In the genomic region with DNA sequence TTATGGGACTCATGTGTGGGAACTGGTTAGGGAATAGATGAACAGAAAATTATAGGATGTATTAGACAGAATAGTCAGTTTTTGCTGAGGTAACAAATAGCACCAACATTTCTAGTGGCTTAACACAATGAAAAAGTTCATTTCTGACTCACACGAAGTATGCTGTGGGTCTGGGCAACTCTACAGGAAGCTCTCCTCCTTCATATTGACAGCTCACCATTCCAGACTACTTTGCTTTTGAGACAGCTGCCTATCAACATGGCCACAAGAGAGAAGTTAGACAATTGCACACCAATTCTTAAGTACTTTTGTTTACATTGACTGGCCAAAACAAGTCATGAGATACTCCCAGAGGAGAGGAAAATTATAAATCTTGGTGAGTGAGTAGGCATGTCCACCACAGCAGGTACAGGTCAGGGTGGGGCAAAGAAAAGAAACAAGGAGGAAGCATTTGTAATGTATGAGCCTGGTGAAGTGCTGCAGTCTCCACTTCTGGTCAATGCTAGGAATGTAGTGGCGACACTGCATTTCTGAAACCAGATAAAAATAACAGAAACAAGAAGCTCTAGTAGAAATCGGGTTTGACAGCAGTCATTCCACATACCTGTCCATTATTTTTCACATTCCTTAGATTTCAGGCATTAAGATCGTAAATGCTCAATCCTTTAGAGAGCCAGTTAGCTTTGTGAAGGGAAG, we compare ENCODE assay signal across 17 cellular contexts.
DNase-seq lines count a peak whose midpoint lies in the region; ATAC-seq, FAIRE-seq and TF ChIP-seq lines count a peak whose summit lies in the region.
"Had no signal": no experiment of that assay in that cellular context is flagged by ENCODE, and none has a peak within 500 bp of the region (broad histone marks: within the 10 kb centered on the region; RNA-seq: fewer than 3 reads in every experiment).

No MANE protein-coding gene starts in this region.

- H3K36me3 ChIP-seq in astrocyte (ENCODE audit: insufficient read depth, low read length) (no peaks in the 10 kb centered on the region), upper lobe of right lung (no peaks in the 10 kb centered on the region), heart left ventricle (no peaks in the 10 kb centered on the region)

- H3K4me3 Mint-ChIP-seq in activated CD4-positive, alpha-beta T cell treated with anti-CD3 and anti-CD28 coated beads, Interleukin-2, amount 10 ng/mL, durations not matched to agents 24 days and 14 days = no peak overlapping the region
- no peak overlapping the region for H3K4me3 Mint-ChIP-seq in activated CD4-positive, alpha-beta T cell treated with anti-CD3 and anti-CD28 coated beads, Interleukin-2, amount 10 ng/mL, durations not matched to agents 7 days and 5 days
- no peak overlapping the region for H3K4me3 Mint-ChIP-seq in astrocyte (ENCODE audit: unreplicated experiment)
- H3K4me3 Mint-ChIP-seq: CD4-positive, alpha-beta memory T cell; GM23338 had no signal

- DNase-seq in activated CD4-positive, alpha-beta T cell treated with anti-CD3 and anti-CD28 coated beads, Interleukin-2, amount 10 ng/mL, durations not matched to agents 24 days and 14 days = no peak
- DNase-seq in activated CD4-positive, alpha-beta T cell treated with anti-CD3 and anti-CD28 coated beads, Interleukin-2, amount 10 ng/mL, durations not matched to agents 7 days and 5 days = no peak
- no peak for DNase-seq in astrocyte (ENCODE audit: low read depth)
- DNase-seq in kidney tubule cell (ENCODE audit: low spot score) = peak; percentile 4
- DNase-seq in upper lobe of right lung = no peak
- no peak for DNase-seq in heart left ventricle
- no peak for DNase-seq in NAMALWA (ENCODE audit: low spot score)
- DNase-seq: Calu3; CD4-positive, alpha-beta memory T cell; NCI-H1105; NCI-H2081; NCI-H524; NCI-H82; PC-9 had no signal

- TF ChIP-seq CTCF in astrocyte (IDR thresholded peaks at IDR 0.05; ENCODE audit: insufficient read depth, low read depth, low read length) (no peak), upper lobe of right lung (IDR thresholded peaks at IDR 0.05) (no peak), heart left ventricle (IDR thresholded peaks at IDR 0.05) (no peak)

- H3K4me1 Mint-ChIP-seq in activated CD4-positive, alpha-beta T cell treated with anti-CD3 and anti-CD28 coated beads, Interleukin-2, amount 10 ng/mL, durations not matched to agents 24 days and 14 days = peaks cover 2% of the 10 kb centered on the region
- no peaks in the 10 kb centered on the region for H3K4me1 Mint-ChIP-seq in activated CD4-positive, alpha-beta T cell treated with anti-CD3 and anti-CD28 coated beads, Interleukin-2, amount 10 ng/mL, durations not matched to agents 7 days and 5 days
- H3K4me1 Mint-ChIP-seq in astrocyte (ENCODE audit: low read depth, unreplicated experiment) = peaks cover 16% of the 10 kb centered on the region
- H3K4me1 Mint-ChIP-seq: CD4-positive, alpha-beta memory T cell had no signal

- no peak overlapping the region for H2AFZ ChIP-seq in astrocyte (ENCODE audit: low read depth, low read length)
- H2AFZ ChIP-seq: GM23338, PC-9 had no signal

- TF ChIP-seq POLR2A in heart left ventricle (IDR thresholded peaks at IDR 0.05) = no peak

- H3K27ac Mint-ChIP-seq in activated CD4-positive, alpha-beta T cell treated with anti-CD3 and anti-CD28 coated beads, Interleukin-2, amount 10 ng/mL, durations not matched to agents 24 days and 14 days = peak overlapping the region; percentile 3
- H3K27ac Mint-ChIP-seq in activated CD4-positive, alpha-beta T cell treated with anti-CD3 and anti-CD28 coated beads, Interleukin-2, amount 10 ng/mL, durations not matched to agents 7 days and 5 days = no peak overlapping the region
- H3K27ac Mint-ChIP-seq in astrocyte (ENCODE audit: unreplicated experiment) = peak overlapping the region; percentile 35
- H3K27ac Mint-ChIP-seq: CD4-positive, alpha-beta memory T cell; GM23338 had no signal

- H3K27me3 ChIP-seq in astrocyte (ENCODE audit: insufficient read depth, low read length) (no peaks in the 10 kb centered on the region), upper lobe of right lung (no peaks in the 10 kb centered on the region), heart left ventricle (peaks cover 0 to 5% (median 0%) of the 10 kb centered on the region in 9 donors)

- intact Hi-C loops in activated CD4-positive, alpha-beta T cell treated with anti-CD3 and anti-CD28 coated beads, Interleukin-2, amount 10 ng/mL, durations not matched to agents 24 days and 14 days (cut with micrococcal nuclease) = no loop called here
- intact Hi-C loops in upper lobe of right lung (cut with DNase I) (no loop called here), heart left ventricle (cut with DNase I) (no loop called here)

- H3K9ac ChIP-seq in astrocyte (ENCODE audit: low read length) = no peak overlapping the region

- H3K4me1 ChIP-seq in astrocyte (ENCODE audit: insufficient read depth, low read length) (no peaks in the 10 kb centered on the region), upper lobe of right lung (no peaks in the 10 kb centered on the region), heart left ventricle (no peaks in the 10 kb centered on the region)

- CTCF ChIA-PET in activated CD4-positive, alpha-beta T cell treated with anti-CD3 and anti-CD28 coated beads, Interleukin-2, amount 10 ng/mL, durations not matched to agents 7 days and 5 days (lab: Charles Lee) = interaction anchor here (0.5 to 1.4 kb wide), 2 partner anchors 39 to 1872 kb away, joined by 3 read pairs; no protein-coding TSS in a partner anchor

- H4K20me1 ChIP-seq in astrocyte (ENCODE audit: insufficient read depth, low read length) = no peaks in the 10 kb centered on the region

- no peaks in the 10 kb centered on the region for H3K36me3 Mint-ChIP-seq in activated CD4-positive, alpha-beta T cell treated with anti-CD3 and anti-CD28 coated beads, Interleukin-2, amount 10 ng/mL, durations not matched to agents 24 days and 14 days (ENCODE audit: low read depth)
- no peaks in the 10 kb centered on the region for H3K36me3 Mint-ChIP-seq in activated CD4-positive, alpha-beta T cell treated with anti-CD3 and anti-CD28 coated beads, Interleukin-2, amount 10 ng/mL, durations not matched to agents 7 days and 5 days (ENCODE audit: low read depth)
- H3K36me3 Mint-ChIP-seq in astrocyte (ENCODE audit: low read depth, unreplicated experiment) = no peaks in the 10 kb centered on the region
- H3K36me3 Mint-ChIP-seq: CD4-positive, alpha-beta memory T cell had no signal

- WGBS in heart left ventricle, 4 donors = 56 to 77% (median 72%) methylated on average over 4 of the region's 4 CpGs

- H3K4me2 ChIP-seq in astrocyte (ENCODE audit: low read length) = no peak overlapping the region
- H3K4me2 ChIP-seq: GM23338, PC-9 had no signal

- peaks cover 12% of the 10 kb centered on the region for H3K9me3 Mint-ChIP-seq in activated CD4-positive, alpha-beta T cell treated with anti-CD3 and anti-CD28 coated beads, Interleukin-2, amount 10 ng/mL, durations not matched to agents 24 days and 14 days
- no peaks in the 10 kb centered on the region for H3K9me3 Mint-ChIP-seq in activated CD4-positive, alpha-beta T cell treated with anti-CD3 and anti-CD28 coated beads, Interleukin-2, amount 10 ng/mL, durations not matched to agents 7 days and 5 days
- H3K9me3 Mint-ChIP-seq in astrocyte (ENCODE audit: unreplicated experiment) = peaks cover 10% of the 10 kb centered on the region
- H3K9me3 Mint-ChIP-seq: CD4-positive, alpha-beta memory T cell; GM23338 had no signal

- no peak for FAIRE-seq in astrocyte (lab: Jason Lieb, UNC)
- FAIRE-seq: GM12878 had no signal

- H3K4me3 ChIP-seq in astrocyte (ENCODE audit: insufficient read depth, low read depth, low read length) = no peak overlapping the region
- H3K4me3 ChIP-seq in upper lobe of right lung = no peak overlapping the region
- no peak overlapping the region for H3K4me3 ChIP-seq in heart left ventricle
- H3K4me3 ChIP-seq: GM12878, GM23338, PC-9 had no signal

- POLR2A ChIA-PET in activated CD4-positive, alpha-beta T cell treated with anti-CD3 and anti-CD28 coated beads, Interleukin-2, amount 10 ng/mL, durations not matched to agents 7 days and 5 days (lab: Charles Lee) = no interaction called here

- H3K27ac ChIP-seq in astrocyte (ENCODE audit: low read depth, low read length) (no peak overlapping the region), upper lobe of right lung (no peak overlapping the region), heart left ventricle (no peak overlapping the region)
- H3K27ac ChIP-seq: PC-9 had no signal

- ATAC-seq in upper lobe of right lung = peak; percentile 67
- no peak for ATAC-seq in heart left ventricle
- ATAC-seq: GM12878, GM23338, HCT116 had no signal

- H3K79me2 ChIP-seq in astrocyte (ENCODE audit: insufficient read depth, low read length) = no peaks in the 10 kb centered on the region

- H3K9me3 ChIP-seq in astrocyte (ENCODE audit: insufficient read depth, low read depth, low read length) (no peaks in the 10 kb centered on the region), upper lobe of right lung (no peaks in the 10 kb centered on the region), heart left ventricle (no peaks in the 10 kb centered on the region)

- H3K27me3 Mint-ChIP-seq in activated CD4-positive, alpha-beta T cell treated with anti-CD3 and anti-CD28 coated beads, Interleukin-2, amount 10 ng/mL, durations not matched to agents 24 days and 14 days = peaks cover 2% of the 10 kb centered on the region
- H3K27me3 Mint-ChIP-seq in activated CD4-positive, alpha-beta T cell treated with anti-CD3 and anti-CD28 coated beads, Interleukin-2, amount 10 ng/mL, durations not matched to agents 7 days and 5 days = no peaks in the 10 kb centered on the region
- H3K27me3 Mint-ChIP-seq in astrocyte (ENCODE audit: low read depth, unreplicated experiment) = peaks cover 6% of the 10 kb centered on the region
- H3K27me3 Mint-ChIP-seq: CD4-positive, alpha-beta memory T cell had no signal
